1 cellular context compared by ENCODE assay signal in genomic region chr22:20591660-20592310, GRCh38.
TF ChIP-seq lines count a peak whose summit lies in the region.

No MANE protein-coding gene starts in this region.

TF ChIP-seq in K562, 482 proteins besides CTCF, POLR2A, EP300 and RAD21 (continued from another document and continues in another):
- no peak for TF ChIP-seq CREB5 (CRISPR knock-in tag; IDR thresholded peaks at IDR 0.05)
- TF ChIP-seq RFX5 (IDR thresholded peaks at IDR 0.05; ENCODE audit: low read depth, low read length) = no peak
- no peak for TF ChIP-seq SNAPC5 (CRISPR knock-in tag; IDR thresholded peaks at IDR 0.05)
- no peak for TF ChIP-seq BRF1 (IDR thresholded peaks at IDR 0.05; ENCODE audit: borderline replicate concordance, extremely low read depth, insufficient read length)
- no peak for TF ChIP-seq MCM2 (IDR thresholded peaks at IDR 0.05; ENCODE audit: low read depth)
- TF ChIP-seq EZH2 (IDR thresholded peaks at IDR 0.05; ENCODE audit: borderline replicate concordance, low read depth, low read length) = peak; percentile 64; the same call in 1 of the 2 replicates
- no peak for TF ChIP-seq ZNF57 (CRISPR knock-in tag; IDR thresholded peaks at IDR 0.05)
- TF ChIP-seq SMAD1 (IDR thresholded peaks at IDR 0.05; ENCODE audit: low read depth, low read length, partially characterized antibody) = no peak
- no peak for TF ChIP-seq HDAC1 (IDR thresholded peaks at IDR 0.05)
- TF ChIP-seq RBFOX2 (IDR thresholded peaks at IDR 0.05; ENCODE audit: low read depth, low read length) = no peak
- TF ChIP-seq ZNF507 (tag; conservative IDR thresholded peaks at IDR 0.05) = no peak
- TF ChIP-seq MLX (CRISPR knock-in tag; conservative IDR thresholded peaks at IDR 0.05) = no peak
- no peak for TF ChIP-seq RHOXF2B (CRISPR knock-in tag; conservative IDR thresholded peaks at IDR 0.05)
- TF ChIP-seq ZNF280B (CRISPR knock-in tag; IDR thresholded peaks at IDR 0.05) = no peak
- TF ChIP-seq, protein P1, sequence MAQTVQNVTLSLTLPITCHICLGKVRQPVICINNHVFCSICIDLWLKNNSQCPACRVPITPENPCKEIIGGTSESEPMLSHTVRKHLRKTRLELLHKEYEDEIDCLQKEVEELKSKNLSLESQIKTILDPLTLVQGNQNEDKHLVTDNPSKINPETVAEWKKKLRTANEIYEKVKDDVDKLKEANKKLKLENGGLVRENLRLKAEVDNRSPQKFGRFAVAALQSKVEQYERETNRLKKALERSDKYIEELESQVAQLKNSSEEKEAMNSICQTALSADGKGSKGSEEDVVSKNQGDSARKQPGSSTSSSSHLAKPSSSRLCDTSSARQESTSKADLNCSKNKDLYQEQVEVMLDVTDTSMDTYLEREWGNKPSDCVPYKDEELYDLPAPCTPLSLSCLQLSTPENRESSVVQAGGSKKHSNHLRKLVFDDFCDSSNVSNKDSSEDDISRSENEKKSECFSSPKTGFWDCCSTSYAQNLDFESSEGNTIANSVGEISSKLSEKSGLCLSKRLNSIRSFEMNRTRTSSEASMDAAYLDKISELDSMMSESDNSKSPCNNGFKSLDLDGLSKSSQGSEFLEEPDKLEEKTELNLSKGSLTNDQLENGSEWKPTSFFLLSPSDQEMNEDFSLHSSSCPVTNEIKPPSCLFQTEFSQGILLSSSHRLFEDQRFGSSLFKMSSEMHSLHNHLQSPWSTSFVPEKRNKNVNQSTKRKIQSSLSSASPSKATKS (CRISPR knock-in tag; IDR thresholded peaks at IDR 0.05) = no peak
- no peak for TF ChIP-seq ZNF232 (CRISPR knock-in tag; IDR thresholded peaks at IDR 0.05)
- TF ChIP-seq CHD2 (IDR thresholded peaks at IDR 0.05; ENCODE audit: low read depth, low read length) = no peak
- no peak for TF ChIP-seq ARID2 (IDR thresholded peaks at IDR 0.05)
- no peak for TF ChIP-seq ZNF146 (CRISPR knock-in tag; IDR thresholded peaks at IDR 0.05; ENCODE audit: unreplicated experiment)
- no peak for TF ChIP-seq NCOA1 (IDR thresholded peaks at IDR 0.05; ENCODE audit: low read depth)
- no peak for TF ChIP-seq ATF7 (IDR thresholded peaks at IDR 0.05)
- TF ChIP-seq, protein P2, sequence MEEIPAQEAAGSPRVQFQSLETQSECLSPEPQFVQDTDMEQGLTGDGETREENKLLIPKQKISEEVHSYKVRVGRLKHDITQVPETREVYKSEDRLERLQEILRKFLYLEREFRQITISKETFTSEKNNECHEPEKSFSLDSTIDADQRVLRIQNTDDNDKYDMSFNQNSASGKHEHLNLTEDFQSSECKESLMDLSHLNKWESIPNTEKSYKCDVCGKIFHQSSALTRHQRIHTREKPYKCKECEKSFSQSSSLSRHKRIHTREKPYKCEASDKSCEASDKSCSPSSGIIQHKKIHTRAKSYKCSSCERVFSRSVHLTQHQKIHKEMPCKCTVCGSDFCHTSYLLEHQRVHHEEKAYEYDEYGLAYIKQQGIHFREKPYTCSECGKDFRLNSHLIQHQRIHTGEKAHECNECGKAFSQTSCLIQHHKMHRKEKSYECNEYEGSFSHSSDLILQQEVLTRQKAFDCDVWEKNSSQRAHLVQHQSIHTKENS (CRISPR knock-in tag; IDR thresholded peaks at IDR 0.05) = no peak
- TF ChIP-seq HSF4 (CRISPR knock-in tag; IDR thresholded peaks at IDR 0.05; ENCODE audit: borderline replicate concordance) = no peak
- TF ChIP-seq, protein P3, sequence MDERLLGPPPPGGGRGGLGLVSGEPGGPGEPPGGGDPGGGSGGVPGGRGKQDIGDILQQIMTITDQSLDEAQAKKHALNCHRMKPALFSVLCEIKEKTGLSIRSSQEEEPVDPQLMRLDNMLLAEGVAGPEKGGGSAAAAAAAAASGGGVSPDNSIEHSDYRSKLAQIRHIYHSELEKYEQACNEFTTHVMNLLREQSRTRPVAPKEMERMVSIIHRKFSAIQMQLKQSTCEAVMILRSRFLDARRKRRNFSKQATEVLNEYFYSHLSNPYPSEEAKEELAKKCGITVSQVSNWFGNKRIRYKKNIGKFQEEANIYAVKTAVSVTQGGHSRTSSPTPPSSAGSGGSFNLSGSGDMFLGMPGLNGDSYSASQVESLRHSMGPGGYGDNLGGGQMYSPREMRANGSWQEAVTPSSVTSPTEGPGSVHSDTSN (CRISPR knock-in tag; IDR thresholded peaks at IDR 0.05; ENCODE audit: low read depth) = no peak
- TF ChIP-seq, protein P3 (tag; conservative IDR thresholded peaks at IDR 0.05; ENCODE audit: low read depth) = no peak
- TF ChIP-seq ZBTB9 (CRISPR knock-in tag; IDR thresholded peaks at IDR 0.05) = 0 out of 2 replicates have a peak, but pooled peaks have one; percentile 17
- TF ChIP-seq ZNF324 (CRISPR knock-in tag; IDR thresholded peaks at IDR 0.05) = no peak
- TF ChIP-seq, protein P4, sequence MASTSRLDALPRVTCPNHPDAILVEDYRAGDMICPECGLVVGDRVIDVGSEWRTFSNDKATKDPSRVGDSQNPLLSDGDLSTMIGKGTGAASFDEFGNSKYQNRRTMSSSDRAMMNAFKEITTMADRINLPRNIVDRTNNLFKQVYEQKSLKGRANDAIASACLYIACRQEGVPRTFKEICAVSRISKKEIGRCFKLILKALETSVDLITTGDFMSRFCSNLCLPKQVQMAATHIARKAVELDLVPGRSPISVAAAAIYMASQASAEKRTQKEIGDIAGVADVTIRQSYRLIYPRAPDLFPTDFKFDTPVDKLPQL (IDR thresholded peaks at IDR 0.05; ENCODE audit: extremely low read depth, insufficient read length) = no peak
- no peak for TF ChIP-seq SMAD3 (CRISPR knock-in tag; conservative IDR thresholded peaks at IDR 0.05)
- TF ChIP-seq RREB1 (CRISPR knock-in tag; IDR thresholded peaks at IDR 0.05) = 0 out of 2 replicates have a peak, but pooled peaks have one; percentile 21
- no peak for TF ChIP-seq GABPB2 (CRISPR knock-in tag; conservative IDR thresholded peaks at IDR 0.05)
- TF ChIP-seq, protein P5, sequence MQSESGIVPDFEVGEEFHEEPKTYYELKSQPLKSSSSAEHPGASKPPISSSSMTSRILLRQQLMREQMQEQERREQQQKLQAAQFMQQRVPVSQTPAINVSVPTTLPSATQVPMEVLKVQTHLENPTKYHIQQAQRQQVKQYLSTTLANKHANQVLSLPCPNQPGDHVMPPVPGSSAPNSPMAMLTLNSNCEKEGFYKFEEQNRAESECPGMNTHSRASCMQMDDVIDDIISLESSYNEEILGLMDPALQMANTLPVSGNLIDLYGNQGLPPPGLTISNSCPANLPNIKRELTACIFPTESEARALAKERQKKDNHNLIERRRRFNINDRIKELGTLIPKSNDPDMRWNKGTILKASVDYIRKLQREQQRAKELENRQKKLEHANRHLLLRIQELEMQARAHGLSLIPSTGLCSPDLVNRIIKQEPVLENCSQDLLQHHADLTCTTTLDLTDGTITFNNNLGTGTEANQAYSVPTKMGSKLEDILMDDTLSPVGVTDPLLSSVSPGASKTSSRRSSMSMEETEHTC (IDR thresholded peaks at IDR 0.05) = no peak
- TF ChIP-seq NFE2L1 (tag; IDR thresholded peaks at IDR 0.05; ENCODE audit: borderline replicate concordance, low read depth) = no peak
- no peak for TF ChIP-seq ESRRB (CRISPR knock-in tag; IDR thresholded peaks at IDR 0.05; ENCODE audit: borderline replicate concordance)
- TF ChIP-seq, protein P6, sequence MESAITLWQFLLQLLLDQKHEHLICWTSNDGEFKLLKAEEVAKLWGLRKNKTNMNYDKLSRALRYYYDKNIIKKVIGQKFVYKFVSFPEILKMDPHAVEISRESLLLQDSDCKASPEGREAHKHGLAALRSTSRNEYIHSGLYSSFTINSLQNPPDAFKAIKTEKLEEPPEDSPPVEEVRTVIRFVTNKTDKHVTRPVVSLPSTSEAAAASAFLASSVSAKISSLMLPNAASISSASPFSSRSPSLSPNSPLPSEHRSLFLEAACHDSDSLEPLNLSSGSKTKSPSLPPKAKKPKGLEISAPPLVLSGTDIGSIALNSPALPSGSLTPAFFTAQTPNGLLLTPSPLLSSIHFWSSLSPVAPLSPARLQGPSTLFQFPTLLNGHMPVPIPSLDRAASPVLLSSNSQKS (CRISPR knock-in tag; IDR thresholded peaks at IDR 0.05) = no peak
- TF ChIP-seq RBM22 (IDR thresholded peaks at IDR 0.05; ENCODE audit: low read depth, low read length, poor library complexity, severe bottlenecking) = no peak
- TF ChIP-seq GABPA (tag; conservative IDR thresholded peaks at IDR 0.05; ENCODE audit: low read depth) = no peak
- 0 out of 2 replicates have a peak, but pooled peaks have one; percentile 12 for TF ChIP-seq MCM3 (IDR thresholded peaks at IDR 0.05)
- no peak for TF ChIP-seq IFI16 (CRISPR knock-in tag; IDR thresholded peaks at IDR 0.05)
